ENCODE assay signal across 27 cellular contexts in genomic region chr22:45104313-45104712, GRCh38.
"Had no signal": no experiment of that assay in that cellular context is flagged by ENCODE, and none has a peak within 500 bp of the region (broad histone marks: within the 10 kb centered on the region; RNA-seq: fewer than 3 reads in every experiment).

No MANE protein-coding gene starts in this region.

- H3K27ac Mint-ChIP-seq: dendritic cell treated with granulocyte-macrophage colony-stimulating factor and Interleukin-4, amounts not matched to agents 40 ng/mL and 50 ng/mL, for 4 days; effector memory CD8-positive, alpha-beta T cell; naive thymus-derived CD8-positive, alpha-beta T cell; stimulated activated memory B cell treated with anti-CD40 and anti-IgM and Interleukin-4, amounts not matched to agents 10 μg/mL and 1 μg/mL and 100 μg/mL, for 72 hours; stimulated activated naive CD8-positive, alpha-beta T cell treated with anti-CD3 and anti-CD28 coated beads, Interleukin-15, Interleukin-2, amounts not matched to agents 100 ng/mL and 50 ng/mL, for 24 hours had no signal

- H3K36me3 ChIP-seq: esophagus muscularis mucosa, gastroesophageal sphincter, pancreas, prostate gland, spleen, tibial artery, upper lobe of right lung had no signal

- H3K4me1 Mint-ChIP-seq: neural crest cell; stimulated activated memory B cell treated with anti-CD40 and anti-IgM and Interleukin-4, amounts not matched to agents 10 μg/mL and 1 μg/mL and 100 μg/mL, for 72 hours had no signal

- ATAC-seq: effector memory CD8-positive, alpha-beta T cell; gastroesophageal sphincter; left cardiac atrium; left ventricle myocardium superior; mucosa of descending colon; naive thymus-derived CD8-positive, alpha-beta T cell; pancreas; sciatic nerve; stimulated activated memory B cell treated with anti-CD40 and anti-IgM and Interleukin-4, amounts not matched to agents 10 μg/mL and 1 μg/mL and 100 μg/mL, for 72 hours; upper lobe of right lung had no signal

- H3K79me2 ChIP-seq: hepatocyte had no signal

- H3K9me3 ChIP-seq: esophagus muscularis mucosa, gastroesophageal sphincter, mucosa of descending colon, pancreas, prostate gland, spleen, tibial artery, upper lobe of right lung had no signal

- DNase-seq: caudate nucleus; effector memory CD8-positive, alpha-beta T cell; foreskin fibroblast; kidney; left cardiac atrium; left ventricle myocardium superior; mucosa of descending colon; naive thymus-derived CD8-positive, alpha-beta T cell; nucleus accumbens; pancreas; spleen; stimulated activated CD4-positive, alpha-beta T cell treated with anti-CD3 and anti-CD28 coated beads, Interleukin-15, amount 100 ng/mL, for 24 hours; stimulated activated CD4-positive, alpha-beta T cell treated with anti-CD3 and anti-CD28 coated beads, Interleukin-1b, Interleukin-23, amount 100 ng/mL, for 48 hours; stimulated activated CD4-positive, alpha-beta T cell treated with anti-CD3 and anti-CD28 coated beads, Interleukin-4, amount 100 ng/mL, for 24 hours; tibial artery; upper lobe of right lung had no signal

- FAIRE-seq: colon, kidney, pancreas had no signal

- H3K27ac ChIP-seq: esophagus muscularis mucosa, gastroesophageal sphincter, pancreas, spleen, tibial artery, upper lobe of right lung had no signal

- H3K4me1 ChIP-seq: esophagus muscularis mucosa, gastroesophageal sphincter, pancreas, prostate gland, tibial artery, upper lobe of right lung had no signal

- H3K9me3 Mint-ChIP-seq: dendritic cell treated with granulocyte-macrophage colony-stimulating factor and Interleukin-4, amounts not matched to agents 40 ng/mL and 50 ng/mL, for 4 days; effector memory CD8-positive, alpha-beta T cell; naive thymus-derived CD8-positive, alpha-beta T cell; neural crest cell; stimulated activated memory B cell treated with anti-CD40 and anti-IgM and Interleukin-4, amounts not matched to agents 10 μg/mL and 1 μg/mL and 100 μg/mL, for 72 hours; stimulated activated naive CD8-positive, alpha-beta T cell treated with anti-CD3 and anti-CD28 coated beads, Interleukin-15, Interleukin-2, amounts not matched to agents 100 ng/mL and 50 ng/mL, for 24 hours had no signal

- H3K36me3 Mint-ChIP-seq: naive thymus-derived CD8-positive, alpha-beta T cell; stimulated activated memory B cell treated with anti-CD40 and anti-IgM and Interleukin-4, amounts not matched to agents 10 μg/mL and 1 μg/mL and 100 μg/mL, for 72 hours had no signal

- H3K4me2 ChIP-seq: hepatocyte had no signal

- H3K4me3 ChIP-seq: esophagus muscularis mucosa, gastroesophageal sphincter, hepatocyte, lung, mucosa of descending colon, pancreas, prostate gland, spleen, tibial artery, upper lobe of right lung had no signal

- H3K4me3 Mint-ChIP-seq: dendritic cell treated with granulocyte-macrophage colony-stimulating factor and Interleukin-4, amounts not matched to agents 40 ng/mL and 50 ng/mL, for 4 days; effector memory CD8-positive, alpha-beta T cell; naive thymus-derived CD8-positive, alpha-beta T cell; neural crest cell; stimulated activated memory B cell treated with anti-CD40 and anti-IgM and Interleukin-4, amounts not matched to agents 10 μg/mL and 1 μg/mL and 100 μg/mL, for 72 hours; stimulated activated naive CD8-positive, alpha-beta T cell treated with anti-CD3 and anti-CD28 coated beads, Interleukin-15, Interleukin-2, amounts not matched to agents 100 ng/mL and 50 ng/mL, for 24 hours had no signal

- H2AFZ ChIP-seq: hepatocyte had no signal
